Comparison of ENCODE assay signal across 1 cellular context in the genomic region with DNA sequence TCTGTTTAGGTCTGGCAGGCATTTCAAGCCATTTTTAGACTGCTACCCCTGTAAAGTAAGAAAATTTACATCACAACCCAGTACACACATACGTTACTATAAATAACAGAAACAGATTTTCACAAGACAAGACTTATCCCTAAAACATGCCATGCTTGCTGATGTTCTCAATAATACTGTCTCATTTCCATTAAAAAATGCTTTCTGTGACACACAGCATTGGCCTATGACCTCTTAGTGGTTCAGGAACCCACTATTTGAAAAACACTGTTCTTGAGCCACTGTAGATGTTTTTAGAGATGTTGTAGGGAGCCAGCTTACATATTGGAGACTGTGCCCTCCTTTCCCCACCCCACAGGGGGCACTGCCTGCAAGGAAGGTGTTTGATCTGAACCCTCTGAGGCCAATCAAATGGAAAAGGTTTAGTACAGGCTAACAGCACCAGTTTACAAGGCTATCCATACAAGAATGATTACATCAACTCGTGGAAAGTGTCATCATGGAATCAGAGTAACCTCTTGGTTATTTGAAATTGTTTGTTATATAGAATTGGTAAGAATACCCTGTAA.
TF ChIP-seq lines count a peak whose summit lies in the region.

No MANE protein-coding gene starts in this region.

TF ChIP-seq in neural cell, 6 proteins besides CTCF, POLR2A, EP300 and RAD21:
- no peak for TF ChIP-seq MXI1 (conservative IDR thresholded peaks at IDR 0.05; ENCODE audit: poor library complexity, severe bottlenecking)
- TF ChIP-seq TAF1 (IDR thresholded peaks at IDR 0.05; ENCODE audit: low read depth), result no peak
- TF ChIP-seq SMC3 (conservative IDR thresholded peaks at IDR 0.05; ENCODE audit: poor library complexity), result no peak
- TF ChIP-seq, protein P1, sequence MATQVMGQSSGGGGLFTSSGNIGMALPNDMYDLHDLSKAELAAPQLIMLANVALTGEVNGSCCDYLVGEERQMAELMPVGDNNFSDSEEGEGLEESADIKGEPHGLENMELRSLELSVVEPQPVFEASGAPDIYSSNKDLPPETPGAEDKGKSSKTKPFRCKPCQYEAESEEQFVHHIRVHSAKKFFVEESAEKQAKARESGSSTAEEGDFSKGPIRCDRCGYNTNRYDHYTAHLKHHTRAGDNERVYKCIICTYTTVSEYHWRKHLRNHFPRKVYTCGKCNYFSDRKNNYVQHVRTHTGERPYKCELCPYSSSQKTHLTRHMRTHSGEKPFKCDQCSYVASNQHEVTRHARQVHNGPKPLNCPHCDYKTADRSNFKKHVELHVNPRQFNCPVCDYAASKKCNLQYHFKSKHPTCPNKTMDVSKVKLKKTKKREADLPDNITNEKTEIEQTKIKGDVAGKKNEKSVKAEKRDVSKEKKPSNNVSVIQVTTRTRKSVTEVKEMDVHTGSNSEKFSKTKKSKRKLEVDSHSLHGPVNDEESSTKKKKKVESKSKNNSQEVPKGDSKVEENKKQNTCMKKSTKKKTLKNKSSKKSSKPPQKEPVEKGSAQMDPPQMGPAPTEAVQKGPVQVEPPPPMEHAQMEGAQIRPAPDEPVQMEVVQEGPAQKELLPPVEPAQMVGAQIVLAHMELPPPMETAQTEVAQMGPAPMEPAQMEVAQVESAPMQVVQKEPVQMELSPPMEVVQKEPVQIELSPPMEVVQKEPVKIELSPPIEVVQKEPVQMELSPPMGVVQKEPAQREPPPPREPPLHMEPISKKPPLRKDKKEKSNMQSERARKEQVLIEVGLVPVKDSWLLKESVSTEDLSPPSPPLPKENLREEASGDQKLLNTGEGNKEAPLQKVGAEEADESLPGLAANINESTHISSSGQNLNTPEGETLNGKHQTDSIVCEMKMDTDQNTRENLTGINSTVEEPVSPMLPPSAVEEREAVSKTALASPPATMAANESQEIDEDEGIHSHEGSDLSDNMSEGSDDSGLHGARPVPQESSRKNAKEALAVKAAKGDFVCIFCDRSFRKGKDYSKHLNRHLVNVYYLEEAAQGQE (IDR thresholded peaks at IDR 0.05; ENCODE audit: borderline replicate concordance), result no peak
- no peak for TF ChIP-seq POLR2AphosphoS5 (IDR thresholded peaks at IDR 0.05)
- TF ChIP-seq EZH2 (IDR thresholded peaks at IDR 0.05; ENCODE audit: borderline replicate concordance, insufficient read depth, low read length, poor library complexity, severe bottlenecking), result no peak
TF ChIP-seq in neural cell: peak in this region for 0.
